Comparison of ENCODE assay signal across 7 cellular contexts in genomic region chr11:97611345-97611744, GRCh38.
"Had no signal": no experiment of that assay in that cellular context is flagged by ENCODE, and none has a peak within 500 bp of the region (broad histone marks: within the 10 kb centered on the region; RNA-seq: fewer than 3 reads in every experiment).

No MANE protein-coding gene starts in this region.

- DNase-seq: GOT3, H7, IMR-90, KBM-7 had no signal

- H3K4me1 ChIP-seq: HAP-1 had no signal

- H3K27ac ChIP-seq: KMS-11 had no signal

- H3K4me3 ChIP-seq: HAP-1 had no signal

- ATAC-seq: HCT116 had no signal

- H3K4me2 ChIP-seq: KMS-11 had no signal

- H3K36me3 ChIP-seq: HAP-1 had no signal
